In the genomic region with DNA sequence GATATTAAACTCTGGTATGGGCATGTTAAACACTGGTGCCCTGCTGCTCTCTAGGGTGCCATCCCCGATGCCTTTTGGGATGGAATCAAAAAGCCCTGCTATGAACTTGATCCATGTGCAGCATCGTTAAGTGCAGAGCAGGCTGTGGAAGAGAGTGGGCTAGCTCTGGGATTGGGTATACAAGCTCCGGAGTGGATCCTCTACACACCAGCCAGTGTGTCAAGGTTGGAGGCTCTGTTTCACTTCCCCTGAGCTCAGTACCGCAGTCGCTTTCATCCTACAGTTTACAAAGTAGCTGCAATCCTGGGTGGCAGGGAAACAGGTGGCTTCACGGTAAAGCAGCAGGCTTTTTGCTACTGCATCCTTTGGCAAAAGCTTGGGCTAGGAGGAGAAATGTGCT, we compare ENCODE assay signal across 1 cellular context.
TF ChIP-seq lines count a peak whose summit lies in the region.

No MANE protein-coding gene starts in this region.

TF ChIP-seq in H1, 55 proteins besides CTCF, POLR2A, EP300 and RAD21 (continued from another document):
- TF ChIP-seq KDM5A (IDR thresholded peaks at IDR 0.05; ENCODE audit: low read length) (no peak), KDM1A (IDR thresholded peaks at IDR 0.05; ENCODE audit: borderline replicate concordance, low read length) (no peak), SIRT6 (IDR thresholded peaks at IDR 0.05; ENCODE audit: low read length) (no peak)
